15 cellular contexts compared by ENCODE assay signal in genomic region chr20:43940518-43941225, GRCh38. TPM values are rescaled to one million over a fixed set of nuclear protein-coding genes. Genes with fewer than 3 reads are reported as not detected.
DNase-seq lines count a peak whose midpoint lies in the region; ATAC-seq and TF ChIP-seq lines count a peak whose summit lies in the region.
"Had no signal": no experiment of that assay in that cellular context is flagged by ENCODE, and none has a peak within 500 bp of the region (broad histone marks: within the 10 kb centered on the region; RNA-seq: fewer than 3 reads in every experiment).

No MANE protein-coding gene starts in this region.

- CTCF ChIA-PET in activated CD4-positive, alpha-beta memory T cell treated with anti-CD3 and anti-CD28 coated beads for 36 hours (lab: Charles Lee) = interaction anchor here (0.7 to 2.4 kb wide), 7 partner anchors 10 to 191 kb away, joined by 3 to 10 read pairs (median 5); no protein-coding TSS in a partner anchor
- CTCF ChIA-PET in CD4-positive, alpha-beta T cell (lab: Charles Lee) = no interaction called here

- no peak overlapping the region for H3K4me3 ChIP-seq in coronary artery

- DNase-seq in stimulated activated naive CD4-positive, alpha-beta T cell treated with Interleukin-2 at 50 U/mL for 16 hours (lab: John Stamatoyannopoulos, UW) = peak; percentile 15
- DNase-seq in stimulated activated naive CD4-positive, alpha-beta T cell (lab: John Stamatoyannopoulos, UW) = no peak
- DNase-seq in NCI-H1436 treated with DMSO at 0.1 percent for 48 hours (lab: John Stamatoyannopoulos, UW) (peak; percentile 70), NCI-H69 (lab: John Stamatoyannopoulos, UW) (no peak), NCI-H1048 (lab: John Stamatoyannopoulos, UW) (no peak), coronary artery (ENCODE audit: low spot score) (no peak)
- DNase-seq in activated CD4-positive, alpha-beta memory T cell treated with anti-CD3 and anti-CD28 coated beads for 36 hours = peak; percentile 37
- no peak for DNase-seq in CD4-positive, alpha-beta T cell
- DNase-seq: activated CD8-positive, alpha-beta memory T cell treated with anti-CD3 and anti-CD28 coated beads, Interleukin-2, amount 50 U/mL, for 48 hours; activated naive CD8-positive, alpha-beta T cell treated with anti-CD3 and anti-CD28 coated beads, Interleukin-2, amount 10 ng/mL, durations not matched to agents 7 days and 5 days; glutamatergic neuron; SHP77 treated with DMSO at 0.1 percent for 48 hours; stimulated activated CD4-positive, alpha-beta T cell treated with anti-CD3 and anti-CD28 coated beads, Interleukin-4, amount 100 ng/mL, for 24 hours; stimulated activated naive CD8-positive, alpha-beta T cell treated with anti-CD3 and anti-CD28 coated beads, Interleukin-15, Interleukin-2, amounts not matched to agents 100 U/mL and 50 U/mL, for 24 hours had no signal

- H3K4me1 Mint-ChIP-seq in activated CD4-positive, alpha-beta memory T cell treated with anti-CD3 and anti-CD28 coated beads for 36 hours (ENCODE audit: low read depth) = peaks cover 54% of the 10 kb centered on the region
- peaks cover 76% of the 10 kb centered on the region for H3K4me1 Mint-ChIP-seq in CD4-positive, alpha-beta T cell (ENCODE audit: low read depth)

- H3K4me3 Mint-ChIP-seq in activated CD4-positive, alpha-beta memory T cell treated with anti-CD3 and anti-CD28 coated beads for 36 hours = no peak overlapping the region
- H3K4me3 Mint-ChIP-seq in CD4-positive, alpha-beta T cell = no peak overlapping the region
- H3K4me3 Mint-ChIP-seq: activated naive CD8-positive, alpha-beta T cell treated with anti-CD3 and anti-CD28 coated beads, Interleukin-2, amount 10 ng/mL, durations not matched to agents 7 days and 5 days had no signal

- no peaks in the 10 kb centered on the region for H3K27me3 ChIP-seq in CD4-positive, alpha-beta T cell (ENCODE audit: control insufficient read depth, insufficient read depth, low read length)

- TF ChIP-seq CTCF in coronary artery (IDR thresholded peaks at IDR 0.05) = no peak
- TF ChIP-seq CTCF in CD4-positive, alpha-beta T cell (IDR thresholded peaks at IDR 0.05) = no peak

- POLR2A ChIA-PET in activated CD4-positive, alpha-beta memory T cell treated with anti-CD3 and anti-CD28 coated beads for 36 hours (lab: Charles Lee) = interaction anchor here (0.6 to 2.1 kb wide), 4 partner anchors 9 to 97 kb away, joined by 3 to 6 read pairs (median 4); no protein-coding TSS in a partner anchor
- POLR2A ChIA-PET in CD4-positive, alpha-beta T cell (lab: Charles Lee) = interaction anchor here (2.0 to 4.4 kb wide), 5 partner anchors 10 to 129 kb away, joined by 5 to 28 read pairs (median 10); no protein-coding TSS in a partner anchor

- H3K27me3 Mint-ChIP-seq in activated CD4-positive, alpha-beta memory T cell treated with anti-CD3 and anti-CD28 coated beads for 36 hours = peaks cover 20% of the 10 kb centered on the region
- no peaks in the 10 kb centered on the region for H3K27me3 Mint-ChIP-seq in CD4-positive, alpha-beta T cell

- ATAC-seq in CD4-positive, alpha-beta T cell (ENCODE audit: poor library complexity) = no peak
- ATAC-seq: stimulated activated naive CD8-positive, alpha-beta T cell treated with anti-CD3 and anti-CD28 coated beads, Interleukin-15, Interleukin-2, amounts not matched to agents 100 U/mL and 50 U/mL, for 24 hours had no signal

- no peaks in the 10 kb centered on the region for H3K9me3 Mint-ChIP-seq in activated CD4-positive, alpha-beta memory T cell treated with anti-CD3 and anti-CD28 coated beads for 36 hours
- no peaks in the 10 kb centered on the region for H3K9me3 Mint-ChIP-seq in CD4-positive, alpha-beta T cell
- H3K9me3 Mint-ChIP-seq: activated naive CD8-positive, alpha-beta T cell treated with anti-CD3 and anti-CD28 coated beads, Interleukin-2, amount 10 ng/mL, durations not matched to agents 7 days and 5 days had no signal

- H3K36me3 Mint-ChIP-seq in activated CD4-positive, alpha-beta memory T cell treated with anti-CD3 and anti-CD28 coated beads for 36 hours = no peaks in the 10 kb centered on the region
- no peaks in the 10 kb centered on the region for H3K36me3 Mint-ChIP-seq in CD4-positive, alpha-beta T cell (ENCODE audit: low read depth)

- H3K27ac ChIP-seq in coronary artery = no peak overlapping the region
- H3K27ac ChIP-seq in CD4-positive, alpha-beta T cell (ENCODE audit: low read depth, low read length) = no peak overlapping the region

- intact Hi-C loops in activated CD4-positive, alpha-beta memory T cell treated with anti-CD3 and anti-CD28 coated beads for 36 hours (cut with micrococcal nuclease) = no loop called here
- intact Hi-C loops in CD4-positive, alpha-beta T cell (cut with DNase I, micrococcal nuclease) = no loop called here

- no peak overlapping the region for H3K27ac Mint-ChIP-seq in activated CD4-positive, alpha-beta memory T cell treated with anti-CD3 and anti-CD28 coated beads for 36 hours
- no peak overlapping the region for H3K27ac Mint-ChIP-seq in CD4-positive, alpha-beta T cell
- H3K27ac Mint-ChIP-seq: activated naive CD8-positive, alpha-beta T cell treated with anti-CD3 and anti-CD28 coated beads, Interleukin-2, amount 10 ng/mL, durations not matched to agents 7 days and 5 days had no signal

- H3K9me3 ChIP-seq in CD4-positive, alpha-beta T cell (ENCODE audit: control insufficient read depth, low read length) = no peaks in the 10 kb centered on the region

RNA-seq across cellular contexts. Expression of gene TOX2, which starts 26.0 kb away (rescaled TPM):
- total RNA-seq in activated CD4-positive, alpha-beta memory T cell treated with anti-CD3 and anti-CD28 coated beads for 36 hours = 1 to 10 TPM; 2.2 to 2.5 TPM
- 1 to 10 TPM; 3.3 to 3.9 TPM for total RNA-seq in CD4-positive, alpha-beta T cell
- total RNA-seq: renal cortical epithelial cell had no signal

Comparison
In these comparisons a context has a peak if more than half of its experiments do, and no peak if none do; other contexts are left out.
1. DNase-seq: peak in stimulated activated naive CD4-positive, alpha-beta T cell treated with Interleukin-2 at 50 U/mL for 16 hours (single experiment), NCI-H1436 treated with DMSO at 0.1 percent for 48 hours (single experiment) and activated CD4-positive, alpha-beta memory T cell treated with anti-CD3 and anti-CD28 coated beads for 36 hours (single experiment); none in stimulated activated naive CD4-positive, alpha-beta T cell (0 of 6), NCI-H69 (single experiment), NCI-H1048 (single experiment), coronary artery (single experiment) and CD4-positive, alpha-beta T cell (0 of 10).